ENCODE assay signal across 26 cellular contexts in the genomic region with DNA sequence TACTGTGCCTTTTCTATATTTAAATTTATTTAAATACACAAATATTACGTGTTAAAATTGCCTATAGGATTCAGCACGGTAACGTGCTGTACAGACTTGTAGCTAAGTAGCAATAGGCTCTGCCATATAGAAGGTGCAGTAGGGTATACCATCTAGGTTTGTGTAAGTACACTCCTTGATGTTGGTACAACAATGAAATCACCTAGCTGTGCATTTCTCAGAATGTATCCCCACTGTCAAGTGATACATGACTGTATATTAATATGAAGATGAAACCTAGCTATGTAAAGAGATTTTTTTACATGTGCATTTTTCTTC.
"Had no signal": no experiment of that assay in that cellular context is flagged by ENCODE, and none has a peak within 500 bp of the region (broad histone marks: within the 10 kb centered on the region; RNA-seq: fewer than 3 reads in every experiment).

No MANE protein-coding gene starts in this region.

- H3K36me3 ChIP-seq: adrenal gland, ascending aorta, brain microvascular endothelial cell, gastrocnemius medialis, left ventricle myocardium inferior, thoracic aorta, uterus had no signal

- H3K27ac ChIP-seq: adrenal gland, ascending aorta, brain microvascular endothelial cell, coronary artery, dorsolateral prefrontal cortex, gastrocnemius medialis, left ventricle myocardium inferior, skin epidermis, thoracic aorta, uterus had no signal

- DNase-seq: activated CD4-positive, alpha-beta memory T cell treated with anti-CD3 and anti-CD28 coated beads for 36 hours; activated CD4-positive, alpha-beta T cell treated with anti-CD3 and anti-CD28 coated beads for 4 hours; activated CD8-positive, alpha-beta memory T cell treated with anti-CD3 and anti-CD28 coated beads, Interleukin-2, amount 50 U/mL, for 4 hours; activated effector memory CD4-positive, alpha-beta T cell treated with anti-CD3 and anti-CD28 coated beads, Interleukin-2, amount 50 U/mL, for 16 hours; activated naive CD4-positive, alpha-beta T cell treated with anti-CD3 and anti-CD28 coated beads for 36 hours; activated naive CD8-positive, alpha-beta T cell treated with anti-CD3 and anti-CD28 coated beads for 36 hours; activated T-cell treated with anti-CD3 and anti-CD28 coated beads, Interleukin-2, amount 50 U/mL, for 1 hour; adrenal gland; brain microvascular endothelial cell; dorsolateral prefrontal cortex; effector memory CD4-positive, alpha-beta T cell; gastrocnemius medialis; glutamatergic neuron; islet precursor cell; left ventricle myocardium inferior; mammary epithelial cell; posterior cingulate gyrus; stimulated activated CD4-positive, alpha-beta T cell treated with anti-CD3 and anti-CD28 coated beads, Interleukin-12 subunit alpha, Interleukin-12 subunit beta, amount 100 ng/mL, for 4 hours; stimulated activated CD4-positive, alpha-beta T cell treated with anti-CD3 and anti-CD28 coated beads, Interleukin-4, amount 100 ng/mL, for 24 hours; uterus had no signal

- H3K9me3 ChIP-seq: adrenal gland, ascending aorta, gastrocnemius medialis, thoracic aorta, uterus had no signal

- H3K4me1 ChIP-seq: adrenal gland, ascending aorta, gastrocnemius medialis, left ventricle myocardium inferior, uterus had no signal

- ATAC-seq: gastrocnemius medialis; sciatic nerve; stimulated activated effector memory CD8-positive, alpha-beta T cell treated with anti-CD3 and anti-CD28 coated beads, Interleukin-12 subunit alpha, Interleukin-12 subunit beta, amount 100 ng/mL, for 72 hours had no signal

- H3K4me3 ChIP-seq: adrenal gland, ascending aorta, coronary artery, gastrocnemius medialis, left ventricle myocardium inferior, skin epidermis, thoracic aorta, uterus had no signal

- H3K27me3 ChIP-seq: adrenal gland, ascending aorta, brain microvascular endothelial cell, dorsolateral prefrontal cortex, gastrocnemius medialis, uterus had no signal
